In genomic region chr5:132050136-132050535, GRCh38 we compare ENCODE assay signal across 18 cellular contexts. TPM values are rescaled to one million over a fixed set of nuclear protein-coding genes. Genes with fewer than 3 reads are reported as not detected.
DNase-seq lines count a peak whose midpoint lies in the region; ATAC-seq, FAIRE-seq and TF ChIP-seq lines count a peak whose summit lies in the region.
"Had no signal": no experiment of that assay in that cellular context is flagged by ENCODE, and none has a peak within 500 bp of the region (broad histone marks: within the 10 kb centered on the region; RNA-seq: fewer than 3 reads in every experiment).

No MANE protein-coding gene starts in this region.

- H3K27me3 ChIP-seq in left ventricle myocardium inferior (ENCODE audit: low read depth): peaks cover 11% of the 10 kb centered on the region
- H3K27me3 ChIP-seq in PC-9 (ENCODE audit: insufficient read depth, low read depth): peaks cover 25% of the 10 kb centered on the region; the same call in 1 of the 2 replicates
- H3K27me3 ChIP-seq in mammary epithelial cell (ENCODE audit: insufficient read depth, low read length): no peaks in the 10 kb centered on the region
- H3K27me3 ChIP-seq: BLaER1 had no signal

- H3K9me2 ChIP-seq in PC-9 (ENCODE audit: insufficient read depth): no peaks in the 10 kb centered on the region

- H3F3A ChIP-seq in PC-9 (ENCODE audit: insufficient read depth, low read depth): no peaks in the 10 kb centered on the region

- H3K4me2 ChIP-seq in PC-9 (no peak overlapping the region), mammary epithelial cell (ENCODE audit: insufficient read depth, low read depth, low read length) (no peak overlapping the region)
- H3K4me2 ChIP-seq: BLaER1, GM23338 had no signal

- H3K36me3 ChIP-seq in left ventricle myocardium inferior (no peaks in the 10 kb centered on the region), PC-9 (ENCODE audit: low read depth) (no peaks in the 10 kb centered on the region), mammary epithelial cell (ENCODE audit: insufficient read depth, low read length) (no peaks in the 10 kb centered on the region)
- H3K36me3 ChIP-seq: BLaER1 had no signal

- BruUV-seq in PC-9 (replicated peaks; lab: Mats Ljungman, UMichigan) (no TSS peak), mammary epithelial cell (replicated peaks; lab: Mats Ljungman, UMichigan) (no TSS peak)

- WGBS in mammary epithelial cell (ENCODE audit: low coverage, missing lambda C conversion rate): 75% methylated on average over 5 of the region's 5 CpGs

- ATAC-seq in stimulated activated naive CD8-positive, alpha-beta T cell treated with anti-CD3 and anti-CD28 coated beads, Interleukin-15, Interleukin-2, amounts not matched to agents 100 U/mL and 50 U/mL, for 24 hours: no peak
- ATAC-seq: GM23338, SK-N-SH treated with all-trans-retinoic acid at 6 μM for 48 hours had no signal

- H4K20me1 ChIP-seq in PC-9 (ENCODE audit: insufficient read depth) (no peaks in the 10 kb centered on the region), mammary epithelial cell (ENCODE audit: insufficient read depth, low read length) (no peaks in the 10 kb centered on the region)
- H4K20me1 ChIP-seq: BLaER1 had no signal

- POLR2A ChIA-PET in PC-9 (lab: Charles Lee; ENCODE audit: unreplicated experiment): no interaction called here

- no peaks in the 10 kb centered on the region for H3K9me3 ChIP-seq in left ventricle myocardium inferior (replicated peaks)
- no peaks in the 10 kb centered on the region for H3K9me3 ChIP-seq in PC-9 (ENCODE audit: insufficient read depth, low read depth)
- H3K9me3 ChIP-seq in mammary epithelial cell (replicated peaks; ENCODE audit: insufficient read depth, low read length): no peaks in the 10 kb centered on the region
- H3K9me3 ChIP-seq: BLaER1 had no signal

- in situ Hi-C loops in mammary epithelial cell (cut with MboI; ENCODE audit: low sequenced_read_pairs in 2 of 2): loop anchor here in 1 of 2 donors (25.0 kb wide), 1 partner anchor 462 kb away; no protein-coding TSS in a partner anchor

- dilution Hi-C loops in mammary epithelial cell (cut with HindIII; ENCODE audit: low sequenced_read_pairs): no loop called here

- H3K79me2 ChIP-seq in PC-9 (ENCODE audit: low read depth): no peaks in the 10 kb centered on the region
- no peaks in the 10 kb centered on the region for H3K79me2 ChIP-seq in mammary epithelial cell (ENCODE audit: insufficient read depth, low read length)

- no peak for TF ChIP-seq POLR2A in GM12891 (IDR thresholded peaks at IDR 0.05; ENCODE audit: low read depth, low read length)

- no peak for FAIRE-seq in GM12891 (lab: Jason Lieb, UNC)

- no peak for DNase-seq in GM12891 (ENCODE audit: insufficient read length, low spot score)
- peak; percentile 80 for DNase-seq in SKM-1 (lab: John Stamatoyannopoulos, UW; ENCODE audit: unreplicated experiment)
- peak; percentile 18 for DNase-seq in left ventricle myocardium inferior
- peak; percentile 21 for DNase-seq in putamen (ENCODE audit: low spot score)
- DNase-seq in PC-9: no peak
- no peak for DNase-seq in mammary epithelial cell
- no peak for DNase-seq in stimulated activated naive CD8-positive, alpha-beta T cell treated with anti-CD3 and anti-CD28 coated beads, Interleukin-15, Interleukin-2, amounts not matched to agents 100 U/mL and 50 U/mL, for 24 hours
- no peak for DNase-seq in kidney glomerular epithelial cell (lab: John Stamatoyannopoulos, UW)
- DNase-seq: activated T-cell treated with anti-CD3 and anti-CD28 coated beads, Interleukin-2, amount 50 U/mL, for 24 hours; DMS79 treated with DMSO at 0.1 percent for 48 hours; NCI-H82 had no signal

- CTCF ChIA-PET in PC-9 (lab: Charles Lee): no interaction called here
- CTCF ChIA-PET in mammary epithelial cell (lab: Charles Lee; ENCODE audit: low non-redundant PET): no interaction called here

- no peak overlapping the region for H2AFZ ChIP-seq in PC-9
- H2AFZ ChIP-seq in mammary epithelial cell (ENCODE audit: low read depth, low read length): no peak overlapping the region
- H2AFZ ChIP-seq: GM23338 had no signal

- intact Hi-C loops in left ventricle myocardium inferior (cut with micrococcal nuclease): no loop called here
- intact Hi-C loops in PC-9 (cut with micrococcal nuclease; ENCODE audit: unreplicated experiment): no loop called here
- intact Hi-C loops in mammary epithelial cell (cut with micrococcal nuclease): no loop called here

- H3K27ac ChIP-seq in left ventricle myocardium inferior (replicated peaks) (no peak overlapping the region), PC-9 (no peak overlapping the region), mammary epithelial cell (ENCODE audit: insufficient read depth, low read depth, low read length) (no peak overlapping the region)
- H3K27ac ChIP-seq: BLaER1 had no signal

- no peak overlapping the region for H3K4me3 ChIP-seq in left ventricle myocardium inferior
- no peak overlapping the region for H3K4me3 ChIP-seq in PC-9
- no peak overlapping the region for H3K4me3 ChIP-seq in mammary epithelial cell (replicated peaks in 1 of 3; ENCODE audit: insufficient read depth in 1 of 3, low read depth in 2 of 3, low read length in 3 of 3)
- H3K4me3 ChIP-seq: BLaER1, GM23338 had no signal

- H3K9ac ChIP-seq in mammary epithelial cell (ENCODE audit: insufficient read depth, low read length): no peak overlapping the region
- H3K9ac ChIP-seq: BLaER1 had no signal

- TF ChIP-seq CTCF in left ventricle myocardium inferior (IDR thresholded peaks at IDR 0.05; ENCODE audit: borderline replicate concordance): no peak
- no peak for TF ChIP-seq CTCF in PC-9 (conservative IDR thresholded peaks at IDR 0.05)
- no peak for TF ChIP-seq CTCF in mammary epithelial cell (conservative IDR thresholded peaks at IDR 0.05 in 1 of 2, IDR thresholded peaks at IDR 0.05 in 1 of 2; ENCODE audit: extremely low read depth in 1 of 2, insufficient read depth in 1 of 2, low read depth in 1 of 2, low read length in 2 of 2)

- H3K4me1 ChIP-seq in left ventricle myocardium inferior (no peaks in the 10 kb centered on the region), PC-9 (replicated peaks; ENCODE audit: insufficient read depth) (no peaks in the 10 kb centered on the region), mammary epithelial cell (ENCODE audit: insufficient read depth, low read length) (no peaks in the 10 kb centered on the region)
- H3K4me1 ChIP-seq: BLaER1 had no signal

TF ChIP-seq in GM12891, 5 proteins besides CTCF, POLR2A, EP300 and RAD21:
- TF ChIP-seq PAX5 (IDR thresholded peaks at IDR 0.05; ENCODE audit: insufficient read depth, low read length, severe bottlenecking) (no peak), SPI1 (IDR thresholded peaks at IDR 0.05; ENCODE audit: low read depth, low read length) (peak; percentile 43; the same call in 1 of the 2 replicates), TAF1 (IDR thresholded peaks at IDR 0.05; ENCODE audit: low read depth, low read length) (no peak)

RNA-seq across cellular contexts. Expression of gene IL3, which starts 10.3 kb away (rescaled TPM):
- polyA plus RNA-seq in GM12891 (2012; ENCODE audit: low read depth, missing spikeins): not detected
- total RNA-seq in left ventricle myocardium inferior (not detected), PC-9 (2021) (not detected in 2 replicates), mammary epithelial cell (not detected)
- not detected for polyA plus RNA-seq in mammary epithelial cell
- polyA minus RNA-seq in mammary epithelial cell: not detected
- total RNA-seq: fibroblast of lung, GM23338, mononuclear cell, pulmonary artery endothelial cell had no signal
- polyA plus RNA-seq: fibroblast of lung, GM23338, IgD-negative memory B cell had no signal

RNA-seq across cellular contexts. Expression of gene CSF2, which starts 23.5 kb away (rescaled TPM):
- polyA plus RNA-seq in GM12891 (2012; ENCODE audit: low read depth, missing spikeins): not detected
- total RNA-seq in left ventricle myocardium inferior (not detected), PC-9 (2021) (not detected in 2 replicates), mammary epithelial cell (10 to 100 TPM in 1 of 2 donors, not detected in 1; 12.8 TPM)
- 7.2 TPM for polyA plus RNA-seq in mammary epithelial cell
- polyA minus RNA-seq in mammary epithelial cell: 3.0 TPM
- total RNA-seq: GM23338, pulmonary artery endothelial cell had no signal
- polyA plus RNA-seq: GM23338, IgD-negative memory B cell had no signal

RNA-seq across cellular contexts. Expression of gene ACSL6, which starts 38.7 kb away (rescaled TPM):
- polyA plus RNA-seq in GM12891 (2012; ENCODE audit: low read depth, missing spikeins): 0.04 TPM
- total RNA-seq in left ventricle myocardium inferior (2.7 TPM), PC-9 (2021) (not detected in 2 replicates), mammary epithelial cell (under 1 TPM in 1 of 2 donors, not detected in 1; 0.33 TPM)
- polyA plus RNA-seq in mammary epithelial cell: 0.10 TPM
- polyA minus RNA-seq in mammary epithelial cell: not detected
- total RNA-seq: pulmonary artery endothelial cell had no signal

Comparison
In these comparisons a context has a peak if more than half of its experiments do, and no peak if none do; other contexts are left out.
1. DNase-seq: peak in SKM-1 (single experiment), left ventricle myocardium inferior (single experiment) and putamen (single experiment); none in GM12891 (single experiment), PC-9 (0 of 2), mammary epithelial cell (single experiment), stimulated activated naive CD8-positive, alpha-beta T cell treated with anti-CD3 and anti-CD28 coated beads, Interleukin-15, Interleukin-2, amounts not matched to agents 100 U/mL and 50 U/mL, for 24 hours (single experiment) and kidney glomerular epithelial cell (single experiment).